ENCODE assay signal across 14 cellular contexts in the genomic region with DNA sequence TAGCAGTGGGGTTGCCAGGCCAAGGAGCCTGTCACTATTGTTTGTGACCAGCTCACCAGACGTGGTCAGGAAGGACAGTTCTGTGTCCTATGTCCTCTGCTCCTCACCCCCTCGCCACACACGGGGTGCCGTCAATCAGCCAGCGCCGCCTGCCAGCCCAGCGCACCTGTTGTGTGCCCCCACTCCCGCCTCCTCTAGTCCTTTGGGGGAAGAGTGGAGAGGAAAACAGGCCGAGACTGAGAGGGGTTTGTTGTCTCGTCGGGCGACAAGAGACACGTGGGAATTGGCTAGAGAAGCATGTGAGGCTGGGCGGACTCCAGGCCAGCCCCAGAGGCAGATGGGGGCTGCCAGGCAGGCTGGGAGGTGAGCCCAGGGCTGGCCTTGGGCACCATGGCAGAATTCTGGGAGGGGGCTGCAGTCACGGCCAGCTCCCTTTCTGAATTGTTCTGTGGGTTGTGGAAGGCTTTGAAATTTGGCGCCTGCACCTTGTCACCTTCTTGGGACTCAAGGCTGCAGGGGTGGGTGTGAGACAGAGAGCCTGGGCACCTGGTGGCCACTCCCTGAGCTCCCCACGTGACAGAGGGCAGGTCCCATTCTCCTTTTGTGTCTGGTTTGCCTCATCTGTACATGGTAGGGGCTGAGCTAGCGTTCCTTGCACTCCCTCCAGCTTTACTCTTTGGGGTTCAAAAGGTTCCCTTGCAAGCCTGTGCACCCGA. TPM values are rescaled to one million over a fixed set of nuclear protein-coding genes. Genes with fewer than 3 reads are reported as not detected.
DNase-seq lines count a peak whose midpoint lies in the region; TF ChIP-seq lines count a peak whose summit lies in the region.
"Had no signal": no experiment of that assay in that cellular context is flagged by ENCODE, and none has a peak within 500 bp of the region (broad histone marks: within the 10 kb centered on the region; RNA-seq: fewer than 3 reads in every experiment).

No MANE protein-coding gene starts in this region.

- no peak overlapping the region for H3K4me3 Mint-ChIP-seq in Caco-2 (ENCODE audit: unreplicated experiment)
- no peak overlapping the region for H3K4me3 Mint-ChIP-seq in activated naive CD4-positive, alpha-beta T cell treated with anti-CD3 and anti-CD28 coated beads for 36 hours
- H3K4me3 Mint-ChIP-seq: activated CD8-positive, alpha-beta memory T cell treated with anti-CD3 and anti-CD28 coated beads, Interleukin-2, amount 10 ng/mL, durations not matched to agents 7 days and 5 days had no signal

- H3K9me3 ChIP-seq in WERI-Rb-1 (ENCODE audit: severe bottlenecking) (no peaks in the 10 kb centered on the region), spleen (peaks cover 0 to 10% (median 4%) of the 10 kb centered on the region in 8 donors), Caco-2 (no peaks in the 10 kb centered on the region)
- H3K9me3 ChIP-seq: prostate gland, thoracic aorta had no signal

- no TSS peak for BruUV-seq in Caco-2 (replicated peaks; lab: Mats Ljungman, UMichigan)

- intact Hi-C loops in spleen (cut with DNase I; ENCODE audit: low total_unique reads) (no loop called here), Caco-2 (cut with micrococcal nuclease; ENCODE audit: unreplicated experiment) (no loop called here)
- intact Hi-C loops in activated naive CD4-positive, alpha-beta T cell treated with anti-CD3 and anti-CD28 coated beads for 36 hours (cut with micrococcal nuclease) = no loop called here

- DNase-seq in NCI-H524 (lab: John Stamatoyannopoulos, UW) (peak; percentile 45 to 61), NCI-H524 treated with DMSO at 0.1 percent for 48 hours (lab: John Stamatoyannopoulos, UW) (no peak), WERI-Rb-1 (peak; percentile 61), medulla oblongata (ENCODE audit: extremely low spot score) (peak; percentile 38), spleen (peak; percentile 66), Caco-2 (no peak), SW 1271 (lab: John Stamatoyannopoulos, UW) (no peak)
- no peak for DNase-seq in activated naive CD4-positive, alpha-beta T cell treated with anti-CD3 and anti-CD28 coated beads for 36 hours
- DNase-seq: activated CD8-positive, alpha-beta memory T cell treated with anti-CD3 and anti-CD28 coated beads, Interleukin-2, amount 10 ng/mL, durations not matched to agents 7 days and 5 days; HCEC 1CT; NK-92 treated with Interleukin-12 subunit alpha and Interleukin-12 subunit beta, amount 100 ng/mL, for 24 hours had no signal

- TF ChIP-seq CTCF in WERI-Rb-1 (IDR thresholded peaks at IDR 0.05; ENCODE audit: low read depth, low read length) = 0 out of 2 replicates have a peak, but pooled peaks have one; percentile 10
- TF ChIP-seq CTCF in spleen (IDR thresholded peaks at IDR 0.05 in 8 of 11, conservative IDR thresholded peaks at IDR 0.05 in 3 of 11) = no peak
- TF ChIP-seq CTCF in Caco-2 (IDR thresholded peaks at IDR 0.05; ENCODE audit: insufficient read depth in 1 of 2, low read depth in 1 of 2, low read length in 1 of 2, severe bottlenecking in 1 of 2, unreplicated experiment in 1 of 2) = no peak

- TF ChIP-seq POLR2A in spleen (IDR thresholded peaks at IDR 0.05) = no peak

- H3K27ac Mint-ChIP-seq in Caco-2 (ENCODE audit: unreplicated experiment) = no peak overlapping the region
- no peak overlapping the region for H3K27ac Mint-ChIP-seq in activated naive CD4-positive, alpha-beta T cell treated with anti-CD3 and anti-CD28 coated beads for 36 hours
- H3K27ac Mint-ChIP-seq: activated CD8-positive, alpha-beta memory T cell treated with anti-CD3 and anti-CD28 coated beads, Interleukin-2, amount 10 ng/mL, durations not matched to agents 7 days and 5 days had no signal

- peaks cover 22% of the 10 kb centered on the region for H3K36me3 Mint-ChIP-seq in Caco-2 (ENCODE audit: insufficient read depth, unreplicated experiment)
- H3K36me3 Mint-ChIP-seq in activated naive CD4-positive, alpha-beta T cell treated with anti-CD3 and anti-CD28 coated beads for 36 hours (ENCODE audit: low read depth) = peaks cover 2% of the 10 kb centered on the region

- H3K27me3 Mint-ChIP-seq in Caco-2 (ENCODE audit: insufficient read depth, unreplicated experiment) = no peaks in the 10 kb centered on the region
- H3K27me3 Mint-ChIP-seq in activated naive CD4-positive, alpha-beta T cell treated with anti-CD3 and anti-CD28 coated beads for 36 hours (ENCODE audit: low read depth) = no peaks in the 10 kb centered on the region
- H3K27me3 Mint-ChIP-seq: activated CD8-positive, alpha-beta memory T cell treated with anti-CD3 and anti-CD28 coated beads, Interleukin-2, amount 10 ng/mL, durations not matched to agents 7 days and 5 days had no signal

- H3K36me3 ChIP-seq in WERI-Rb-1 (no peaks in the 10 kb centered on the region), spleen (no peaks in the 10 kb centered on the region), Caco-2 (ENCODE audit: control insufficient read depth, insufficient read depth, low read length) (no peaks in the 10 kb centered on the region)
- H3K36me3 ChIP-seq: prostate gland, thoracic aorta had no signal

- WGBS in spleen, 5 donors = 70 to 86% (median 76%) methylated on average over 19 of the region's 19 CpGs

- H3K27me3 ChIP-seq in WERI-Rb-1 (ENCODE audit: insufficient read depth, low read depth, severe bottlenecking) (no peaks in the 10 kb centered on the region), spleen (replicated peaks in 1 of 7) (no peaks in the 10 kb centered on the region), Caco-2 (replicated peaks; ENCODE audit: control insufficient read depth, insufficient read depth, low read length) (no peaks in the 10 kb centered on the region)

- H3K4me1 ChIP-seq in spleen = peaks cover 0 to 39% (median 13%) of the 10 kb centered on the region in 6 donors
- peaks cover 14% of the 10 kb centered on the region for H3K4me1 ChIP-seq in Caco-2
- H3K4me1 ChIP-seq: prostate gland had no signal

- H3K4me3 ChIP-seq in WERI-Rb-1 (ENCODE audit: low read depth, low read length) (no peak overlapping the region), spleen (no peak overlapping the region), Caco-2 (ENCODE audit: low read depth, low read length) (no peak overlapping the region)
- H3K4me3 ChIP-seq: coronary artery, prostate gland, thoracic aorta had no signal

- H3K4me1 Mint-ChIP-seq in Caco-2 (ENCODE audit: low read depth, unreplicated experiment) = no peaks in the 10 kb centered on the region
- H3K4me1 Mint-ChIP-seq in activated naive CD4-positive, alpha-beta T cell treated with anti-CD3 and anti-CD28 coated beads for 36 hours (ENCODE audit: low read depth) = peaks cover 8% of the 10 kb centered on the region

- POLR2A ChIA-PET in Caco-2 (lab: Charles Lee) = no interaction called here

- CTCF ChIA-PET in Caco-2 (lab: Charles Lee) = no interaction called here
- CTCF ChIA-PET in activated naive CD4-positive, alpha-beta T cell treated with anti-CD3 and anti-CD28 coated beads for 36 hours (lab: Charles Lee) = interaction anchor here (1.5 kb wide), 1 partner anchor 185 kb away, joined by 4 read pairs; no protein-coding TSS in a partner anchor

- H3K9me3 Mint-ChIP-seq in Caco-2 (ENCODE audit: unreplicated experiment) = no peaks in the 10 kb centered on the region
- no peaks in the 10 kb centered on the region for H3K9me3 Mint-ChIP-seq in activated naive CD4-positive, alpha-beta T cell treated with anti-CD3 and anti-CD28 coated beads for 36 hours

- H3K27ac ChIP-seq in WERI-Rb-1 (peak overlapping the region; percentile 76), spleen (no peak overlapping the region)
- H3K27ac ChIP-seq: coronary artery, prostate gland, thoracic aorta had no signal

RNA-seq across cellular contexts. Expression of a gene that starts 3.1 kb away (rescaled TPM):
- 1 to 10 TPM in 6 of 7 donors, under 1 TPM in 1; 0.87 to 3.1 (median 2.1) TPM for total RNA-seq in spleen
- polyA plus RNA-seq in spleen = under 1 TPM; 0.02 to 0.16 (median 0.02) TPM
- 7.5 and 8.2 TPM in 2 replicates for total RNA-seq in Caco-2 (2022)
- under 1 TPM; 0.17 to 0.20 TPM for total RNA-seq in activated naive CD4-positive, alpha-beta T cell treated with anti-CD3 and anti-CD28 coated beads for 36 hours

Comparison
In these comparisons a context has a peak if more than half of its experiments do, and no peak if none do; other contexts are left out.
1. DNase-seq: peak in NCI-H524 (2 of 2), WERI-Rb-1 (single experiment), medulla oblongata (single experiment) and spleen (single experiment); none in NCI-H524 treated with DMSO at 0.1 percent for 48 hours (single experiment), Caco-2 (0 of 2), SW 1271 (0 of 2) and activated naive CD4-positive, alpha-beta T cell treated with anti-CD3 and anti-CD28 coated beads for 36 hours (single experiment).